Comparison of ENCODE assay signal across 22 cellular contexts in the genomic region with DNA sequence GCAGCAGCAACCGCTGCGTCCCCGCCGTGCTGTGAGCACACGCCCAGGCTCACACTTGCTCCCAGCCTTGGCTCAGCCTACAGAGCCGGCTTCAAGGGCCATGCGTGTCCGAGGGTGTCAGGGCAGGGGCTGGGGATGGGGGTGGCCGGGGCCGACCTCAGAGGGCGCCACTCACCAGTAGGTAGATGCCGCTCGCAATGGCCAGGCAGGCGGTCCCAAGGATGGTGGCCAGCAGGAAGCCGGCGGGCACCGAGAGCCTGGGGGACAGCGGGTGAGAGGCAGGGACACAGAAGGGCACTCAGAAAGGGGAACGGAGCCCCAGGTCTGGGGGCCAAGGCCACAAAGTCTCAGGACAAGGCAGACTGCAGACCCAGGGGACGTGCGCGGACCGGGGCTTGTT. TPM values are rescaled to one million over a fixed set of nuclear protein-coding genes. Genes with fewer than 3 reads are reported as not detected.
"Had no signal": no experiment of that assay in that cellular context is flagged by ENCODE, and none has a peak within 500 bp of the region (broad histone marks: within the 10 kb centered on the region; RNA-seq: fewer than 3 reads in every experiment).

No MANE protein-coding gene starts in this region.

- H3K4me3 Mint-ChIP-seq: activated naive CD4-positive, alpha-beta T cell treated with anti-CD3 and anti-CD28 coated beads, Interleukin-2, amount 10 ng/mL, durations not matched to agents 7 days and 5 days; dendritic cell treated with granulocyte-macrophage colony-stimulating factor and Interleukin-4, amounts not matched to agents 40 ng/mL and 50 ng/mL, for 4 days; stimulated activated naive CD8-positive, alpha-beta T cell treated with anti-CD3 and anti-CD28 coated beads, Interleukin-15, amount 100 ng/mL, for 72 hours had no signal

- H3K9me3 Mint-ChIP-seq: activated naive CD4-positive, alpha-beta T cell treated with anti-CD3 and anti-CD28 coated beads, Interleukin-2, amount 10 ng/mL, durations not matched to agents 7 days and 5 days; dendritic cell treated with granulocyte-macrophage colony-stimulating factor and Interleukin-4, amounts not matched to agents 40 ng/mL and 50 ng/mL, for 4 days; stimulated activated naive CD8-positive, alpha-beta T cell treated with anti-CD3 and anti-CD28 coated beads, Interleukin-15, amount 100 ng/mL, for 72 hours had no signal

- DNase-seq: activated CD8-positive, alpha-beta memory T cell treated with anti-CD3 and anti-CD28 coated beads for 24 hours; activated effector memory CD4-positive, alpha-beta T cell treated with anti-CD3 and anti-CD28 coated beads, Interleukin-2, amount 50 U/mL, for 16 hours; activated naive CD4-positive, alpha-beta T cell treated with anti-CD3 and anti-CD28 coated beads, Interleukin-2, amount 10 ng/mL, durations not matched to agents 7 days and 5 days; amygdala; effector CD4-positive, alpha-beta T cell; glutamatergic neuron; hippocampal formation; retina; stimulated activated CD4-positive, alpha-beta T cell treated with anti-CD3 and anti-CD28 coated beads, Interleukin-4, amount 100 ng/mL, for 4 hours; stimulated activated naive CD8-positive, alpha-beta T cell treated with anti-CD3 and anti-CD28 coated beads, Interleukin-15, amount 100 ng/mL, for 72 hours; T-helper 1 cell; tibial artery had no signal

- H3K4me3 ChIP-seq: tibial artery had no signal

- ATAC-seq: stimulated activated naive CD8-positive, alpha-beta T cell treated with anti-CD3 and anti-CD28 coated beads, Interleukin-15, amount 100 ng/mL, for 72 hours had no signal

- H3K9me3 ChIP-seq: tibial artery had no signal

- H3K27ac Mint-ChIP-seq: activated naive CD4-positive, alpha-beta T cell treated with anti-CD3 and anti-CD28 coated beads, Interleukin-2, amount 10 ng/mL, durations not matched to agents 7 days and 5 days; dendritic cell treated with granulocyte-macrophage colony-stimulating factor and Interleukin-4, amounts not matched to agents 40 ng/mL and 50 ng/mL, for 4 days; stimulated activated naive CD8-positive, alpha-beta T cell treated with anti-CD3 and anti-CD28 coated beads, Interleukin-15, amount 100 ng/mL, for 72 hours had no signal

- H3K27ac ChIP-seq: tibial artery had no signal

RNA-seq across cellular contexts. Expression of a gene that starts 7.6 kb away (rescaled TPM):
- total RNA-seq: cerebellum, frontal cortex, liver, myocyte, omental fat pad, posterior vena cava, urinary bladder had no signal
- polyA plus RNA-seq: liver, neural cell had no signal

RNA-seq across cellular contexts. Expression of a gene that starts 40.4 kb away (rescaled TPM):
- total RNA-seq: bronchial epithelial cell, cerebellum, frontal cortex, urinary bladder had no signal
- polyA plus RNA-seq: neural cell had no signal
